ENCODE assay signal across 24 cellular contexts in the genomic region with DNA sequence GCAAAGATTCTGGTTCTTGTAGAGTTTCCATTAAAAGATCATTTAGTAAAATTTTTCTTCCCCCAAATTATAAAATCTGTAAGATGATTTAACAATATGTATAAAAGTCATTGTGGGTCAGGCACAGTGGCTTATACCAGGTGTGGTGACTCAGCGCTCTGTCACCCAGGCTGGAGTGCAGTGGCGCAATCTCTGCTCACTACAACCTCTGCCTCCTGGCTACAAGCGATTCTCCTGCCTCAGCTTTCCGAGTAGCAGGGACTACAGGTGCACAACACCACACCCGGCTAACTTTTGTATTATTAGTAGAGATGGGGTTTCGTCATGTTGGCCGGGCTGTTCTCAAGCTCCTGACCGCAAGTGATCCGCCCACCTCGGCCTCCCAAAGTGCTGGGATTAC.
DNase-seq lines count a peak whose midpoint lies in the region; ATAC-seq and TF ChIP-seq lines count a peak whose summit lies in the region.
"Had no signal": no experiment of that assay in that cellular context is flagged by ENCODE, and none has a peak within 500 bp of the region (broad histone marks: within the 10 kb centered on the region; RNA-seq: fewer than 3 reads in every experiment).

No MANE protein-coding gene starts in this region.

- intact Hi-C loops in PC-3 (cut with micrococcal nuclease): no loop called here

- no peaks in the 10 kb centered on the region for H3K36me3 ChIP-seq in PC-3 (ENCODE audit: low read depth, low read length)
- H3K36me3 ChIP-seq: transverse colon had no signal

- H3K9ac ChIP-seq in PC-3 (ENCODE audit: low read length): no peak overlapping the region

- H3K27ac ChIP-seq in PC-3 (ENCODE audit: low read length): no peak overlapping the region
- H3K27ac ChIP-seq: skin epidermis, transverse colon had no signal

- CTCF ChIA-PET in PC-3 (lab: Charles Lee): no interaction called here

- DNase-seq in Daoy (ENCODE audit: low read depth): peak; percentile 77
- DNase-seq in HK-2 (ENCODE audit: unreplicated experiment): peak; percentile 3
- peak; percentile 86 for DNase-seq in PC-3
- DNase-seq in epithelial cell of esophagus (ENCODE audit: low read depth): peak; percentile 88
- DNase-seq in T-helper 9 cell: no peak
- no peak for DNase-seq in NCI-H1694 (lab: John Stamatoyannopoulos, UW)
- no peak for DNase-seq in amniotic stem cell (lab: John Stamatoyannopoulos, UW)
- DNase-seq: activated CD4-positive, alpha-beta T cell treated with anti-CD3 and anti-CD28 coated beads, Interleukin-2, amount 50 U/mL, for 1 hour; activated naive CD4-positive, alpha-beta T cell treated with anti-CD3 and anti-CD28 coated beads, Interleukin-2, amount 50 U/mL, for 16 hours; aorta; CD4-positive, alpha-beta T cell; H7; KBM-7; MV-4-11; naive thymus-derived CD8-positive, alpha-beta T cell; NCI-H1694 treated with DMSO at 0.1 percent for 48 hours; NCI-H2171; NCI-H526 treated with DMSO at 0.1 percent for 48 hours; occipital lobe; T1000; transverse colon had no signal

- no peaks in the 10 kb centered on the region for H3K9me3 ChIP-seq in PC-3 (ENCODE audit: low read length)

- H4K20me1 ChIP-seq in PC-3 (ENCODE audit: low read length): no peaks in the 10 kb centered on the region

- POLR2A ChIA-PET in PC-3 (lab: Charles Lee; ENCODE audit: unreplicated experiment): no interaction called here

- no peak overlapping the region for H2AFZ ChIP-seq in PC-3 (ENCODE audit: low read length)

- H3K79me2 ChIP-seq in PC-3 (ENCODE audit: low read length): no peaks in the 10 kb centered on the region

- 0 out of 2 replicates have a peak overlapping the region, but pooled peaks have one; percentile 23 for H3K4me2 ChIP-seq in PC-3 (ENCODE audit: low read length)

- TF ChIP-seq CTCF in PC-3 (conservative IDR thresholded peaks at IDR 0.05; ENCODE audit: low read depth, low read length): no peak
- TF ChIP-seq CTCF in epithelial cell of esophagus (IDR thresholded peaks at IDR 0.05; ENCODE audit: insufficient read depth, low read depth, low read length, missing control alignments): no peak

- ATAC-seq in PC-3 (peak; percentile 100), GM19328 (IDR thresholded peaks at IDR 0.05; ENCODE audit: unreplicated experiment) (no peak)
- ATAC-seq: left lobe of liver; naive thymus-derived CD8-positive, alpha-beta T cell had no signal

- H3K4me3 ChIP-seq in PC-3 (ENCODE audit: low read length) (no peak overlapping the region), epithelial cell of esophagus (ENCODE audit: low read length) (no peak overlapping the region)
- H3K4me3 ChIP-seq: skin epidermis, transverse colon had no signal

- H3K4me1 ChIP-seq in PC-3 (ENCODE audit: insufficient read depth, low read length): peaks cover 5% of the 10 kb centered on the region; the same call in 1 of the 2 replicates
- H3K4me1 ChIP-seq: transverse colon had no signal

- H3K9me2 ChIP-seq in PC-3 (replicated peaks; ENCODE audit: low read length): no peaks in the 10 kb centered on the region

- H3K27me3 ChIP-seq in PC-3 (ENCODE audit: low read length): no peaks in the 10 kb centered on the region
- H3K27me3 ChIP-seq: transverse colon had no signal

- H3F3A ChIP-seq in PC-3 (ENCODE audit: low read length, unreplicated experiment): no peaks in the 10 kb centered on the region

- BruUV-seq in PC-3 (replicated peaks; lab: Mats Ljungman, UMichigan): no TSS peak

Comparison
In these comparisons a context has a peak if more than half of its experiments do, and no peak if none do; other contexts are left out.
1. DNase-seq: peak in Daoy (single experiment), HK-2 (single experiment), PC-3 (single experiment) and epithelial cell of esophagus (single experiment); none in T-helper 9 cell (single experiment), NCI-H1694 (single experiment) and amniotic stem cell (single experiment).